Comparison of ENCODE assay signal across 8 cellular contexts in genomic region chr21:41952568-41953248, GRCh38. TPM values are rescaled to one million over a fixed set of nuclear protein-coding genes. Genes with fewer than 3 reads are reported as not detected.
DNase-seq lines count a peak whose midpoint lies in the region; ATAC-seq and TF ChIP-seq lines count a peak whose summit lies in the region.

No MANE protein-coding gene starts in this region.

- H3K9me3 Mint-ChIP-seq in dendritic cell treated with granulocyte-macrophage colony-stimulating factor and Interleukin-4, amounts not matched to agents 40 ng/mL and 50 ng/mL, for 4 days: no peaks in the 10 kb centered on the region

- peak overlapping the region; percentile 87 for H3K27ac ChIP-seq in C4-2B

- ATAC-seq in GM21786 (IDR thresholded peaks at IDR 0.05; ENCODE audit: unreplicated experiment) (no peak), GM18909 (IDR thresholded peaks at IDR 0.05; ENCODE audit: poor library complexity, unreplicated experiment) (no peak)

- no peak for TF ChIP-seq CTCF in C4-2B (conservative IDR thresholded peaks at IDR 0.05)

- H3K36me3 Mint-ChIP-seq in dendritic cell treated with granulocyte-macrophage colony-stimulating factor and Interleukin-4, amounts not matched to agents 40 ng/mL and 50 ng/mL, for 4 days (ENCODE audit: low read depth): peaks cover 38% of the 10 kb centered on the region

- peak overlapping the region; percentile 73 for H3K27ac Mint-ChIP-seq in dendritic cell treated with granulocyte-macrophage colony-stimulating factor and Interleukin-4, amounts not matched to agents 40 ng/mL and 50 ng/mL, for 4 days

- H3K4me3 Mint-ChIP-seq in dendritic cell treated with granulocyte-macrophage colony-stimulating factor and Interleukin-4, amounts not matched to agents 40 ng/mL and 50 ng/mL, for 4 days: peak overlapping the region; percentile 79

- intact Hi-C loops in dendritic cell treated with granulocyte-macrophage colony-stimulating factor and Interleukin-4, amounts not matched to agents 40 ng/mL and 50 ng/mL, for 4 days (cut with micrococcal nuclease): loop anchor here (2.0 to 10.0 kb wide), 3 partner anchors 26 to 162 kb away; partner anchors contain the start of gene ZBTB21

- peaks cover 3% of the 10 kb centered on the region for H3K27me3 Mint-ChIP-seq in dendritic cell treated with granulocyte-macrophage colony-stimulating factor and Interleukin-4, amounts not matched to agents 40 ng/mL and 50 ng/mL, for 4 days

- DNase-seq in LHCN-M2 (ENCODE audit: low read depth): peak; percentile 22
- peak; percentile 36 for DNase-seq in myocyte (ENCODE audit: low read depth)
- no peak for DNase-seq in NCI-H446 treated with DMSO at 0.1 percent for 48 hours (lab: John Stamatoyannopoulos, UW)
- DNase-seq in Kasumi-1 (lab: John Stamatoyannopoulos, UW): no peak

- H3K4me1 Mint-ChIP-seq in dendritic cell treated with granulocyte-macrophage colony-stimulating factor and Interleukin-4, amounts not matched to agents 40 ng/mL and 50 ng/mL, for 4 days (ENCODE audit: low read depth): peaks cover 68% of the 10 kb centered on the region

RNA-seq across cellular contexts. Expression of gene C2CD2, which starts 1.1 kb away (rescaled TPM):
- total RNA-seq in LHCN-M2 (2014; rRNA removed): 13.5 and 22.2 TPM in 2 replicates
- polyA plus RNA-seq in LHCN-M2 (2012): 10.0 TPM
- 8.3 and 9.4 TPM in 2 replicates for total RNA-seq in myocyte
- polyA plus RNA-seq in myocyte (2012): 9.4 TPM

RNA-seq across cellular contexts. Expression of gene ZBTB21, which starts 57.5 kb away (rescaled TPM):
- total RNA-seq in LHCN-M2 (2014; rRNA removed) (7.4 and 8.3 TPM in 2 replicates), myocyte (7.3 and 8.0 TPM in 2 replicates)
- polyA plus RNA-seq in LHCN-M2 (2012): 2.4 TPM
- polyA plus RNA-seq in myocyte (2012): 3.5 TPM

Comparison
In these comparisons a context has a peak if more than half of its experiments do, and no peak if none do; other contexts are left out.
1. DNase-seq: peak in LHCN-M2 (single experiment) and myocyte (single experiment); none in NCI-H446 treated with DMSO at 0.1 percent for 48 hours (single experiment) and Kasumi-1 (0 of 2).